ENCODE assay signal across 8 cellular contexts in the genomic region with DNA sequence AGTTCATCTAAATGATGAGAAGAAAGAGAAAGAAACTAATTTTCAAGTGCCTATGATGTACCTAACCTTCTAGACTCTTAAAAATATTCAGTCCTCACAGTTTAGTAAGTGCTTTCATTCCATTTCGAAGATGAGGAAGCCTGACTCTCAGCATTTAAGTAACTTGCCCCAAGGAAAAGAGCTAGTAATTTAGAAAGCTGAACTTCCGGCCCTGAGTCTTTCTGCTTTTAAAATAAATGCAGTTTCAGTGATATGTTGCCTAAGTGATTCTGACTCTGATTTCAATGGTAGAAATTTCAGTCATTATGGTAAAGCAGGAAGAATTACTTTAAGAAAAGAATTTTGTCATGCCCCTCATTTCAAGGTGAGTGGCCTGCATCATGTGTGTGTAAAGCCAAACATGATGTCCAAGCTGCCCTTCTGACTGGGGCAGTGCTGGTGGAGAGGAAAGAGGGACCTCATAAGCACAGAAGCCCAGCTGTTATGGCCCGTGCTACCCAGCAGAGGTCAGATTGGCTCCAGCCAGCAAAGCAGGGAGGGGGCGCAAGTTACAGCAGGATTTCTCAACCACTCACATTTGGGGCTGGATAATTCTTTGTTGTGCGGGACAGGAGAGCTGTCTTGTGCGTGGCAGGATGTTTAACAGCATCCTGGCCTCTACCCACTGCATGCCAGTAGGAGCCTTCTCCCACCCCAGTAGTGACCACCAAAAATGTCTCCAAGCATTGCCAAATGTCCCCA. TPM values are rescaled to one million over a fixed set of nuclear protein-coding genes. Genes with fewer than 3 reads are reported as not detected.
DNase-seq lines count a peak whose midpoint lies in the region; ATAC-seq and TF ChIP-seq lines count a peak whose summit lies in the region.

No MANE protein-coding gene starts in this region.

- no peak overlapping the region for H3K4me3 Mint-ChIP-seq in endodermal cell

- no peaks in the 10 kb centered on the region for H3K9me3 Mint-ChIP-seq in endodermal cell

- TF ChIP-seq EP300 in neural cell (conservative IDR thresholded peaks at IDR 0.05; ENCODE audit: poor library complexity, severe bottlenecking) = no peak

- H3K79me2 ChIP-seq in Loucy (ENCODE audit: insufficient read depth, low read length) = no peaks in the 10 kb centered on the region
- H3K79me2 ChIP-seq in neural cell (replicated peaks; ENCODE audit: insufficient read depth, low read length) = no peaks in the 10 kb centered on the region

- no peak for ATAC-seq in GM18907 (IDR thresholded peaks at IDR 0.05; ENCODE audit: unreplicated experiment)

- no peaks in the 10 kb centered on the region for H3F3A ChIP-seq in Loucy (ENCODE audit: low read depth)
- H3F3A ChIP-seq in neural cell (ENCODE audit: insufficient read depth, low read length, poor library complexity, severe bottlenecking) = no peaks in the 10 kb centered on the region

- no peak for TF ChIP-seq RAD21 in neural cell (conservative IDR thresholded peaks at IDR 0.05)

- no peak overlapping the region for H3K27ac ChIP-seq in endodermal cell (ENCODE audit: low read depth, low read length)
- H3K27ac ChIP-seq in neural cell (ENCODE audit: low read length) = no peak overlapping the region

- no peaks in the 10 kb centered on the region for H3K36me3 Mint-ChIP-seq in endodermal cell (ENCODE audit: low read depth)

- H3K27ac Mint-ChIP-seq in endodermal cell = no peak overlapping the region

- TF ChIP-seq CTCF in Loucy (conservative IDR thresholded peaks at IDR 0.05; ENCODE audit: low read length) (peak; percentile 75), endodermal cell (conservative IDR thresholded peaks at IDR 0.05) (peak; percentile 83), neural cell (IDR thresholded peaks at IDR 0.05; ENCODE audit: poor library complexity, severe bottlenecking) (peak; percentile 28)

- H3K4me1 Mint-ChIP-seq in endodermal cell = peaks cover 13% of the 10 kb centered on the region

- no peaks in the 10 kb centered on the region for H3K36me3 ChIP-seq in Loucy (ENCODE audit: insufficient read depth, low read length)
- no peaks in the 10 kb centered on the region for H3K36me3 ChIP-seq in endodermal cell (ENCODE audit: control insufficient read depth, insufficient read depth, low read length)
- H3K36me3 ChIP-seq in neural cell (ENCODE audit: insufficient read depth, low read length) = no peaks in the 10 kb centered on the region

- 50 to 90% methylated on average over 2 to 6 of the region's 6 CpGs for WGBS in endodermal cell (ENCODE audit: insufficient coverage in 1 of 2, insufficient read length in 1 of 2), 2 experiments

- no peaks in the 10 kb centered on the region for H3K9me3 ChIP-seq in Loucy (ENCODE audit: insufficient read depth, low read depth, low read length)
- no peaks in the 10 kb centered on the region for H3K9me3 ChIP-seq in endodermal cell (ENCODE audit: control insufficient read depth, low read length)
- H3K9me3 ChIP-seq in neural cell (ENCODE audit: low read length) = no peaks in the 10 kb centered on the region

- in situ Hi-C loops in G401 (cut with HindIII; ENCODE audit: low sequenced_read_pairs) = no loop called here

- no peak overlapping the region for H3K4me2 ChIP-seq in Loucy (ENCODE audit: low read depth, low read length, poor library complexity, severe bottlenecking)
- H3K4me2 ChIP-seq in neural cell (ENCODE audit: low read length) = no peak overlapping the region

- no peaks in the 10 kb centered on the region for H3K9me2 ChIP-seq in Loucy (replicated peaks; ENCODE audit: low read depth, low read length)
- H3K9me2 ChIP-seq in neural cell (ENCODE audit: insufficient read depth, low read length) = no peaks in the 10 kb centered on the region

- 0 out of 2 replicates have a peak overlapping the region, but pooled peaks have one; percentile 20 for H2AFZ ChIP-seq in Loucy (ENCODE audit: low read length)
- no peak overlapping the region for H2AFZ ChIP-seq in neural cell (ENCODE audit: low read depth, low read length)

- H3K4me3 ChIP-seq in Loucy (ENCODE audit: low read length, poor library complexity, severe bottlenecking) = no peak overlapping the region
- no peak overlapping the region for H3K4me3 ChIP-seq in endodermal cell (ENCODE audit: low read length)
- no peak overlapping the region for H3K4me3 ChIP-seq in neural cell (ENCODE audit: low read length)

- no peaks in the 10 kb centered on the region for H4K20me1 ChIP-seq in Loucy (ENCODE audit: insufficient read depth, low read length, poor library complexity, severe bottlenecking)
- H4K20me1 ChIP-seq in neural cell (ENCODE audit: insufficient read depth) = no peaks in the 10 kb centered on the region

- DNase-seq in G401 (ENCODE audit: low spot score) = peak; percentile 21
- DNase-seq in endodermal cell = peak; percentile 88
- no peak for DNase-seq in activated gamma-delta T cell (lab: John Stamatoyannopoulos, UW)
- no peak for DNase-seq in stimulated activated CD4-positive, alpha-beta T cell treated with anti-CD3 and anti-CD28 coated beads, Interleukin-4, amount 100 ng/mL, for 1 hour
- DNase-seq in DMS153 (lab: John Stamatoyannopoulos, UW) = no peak

- peaks cover 5% of the 10 kb centered on the region for H3K4me1 ChIP-seq in Loucy (ENCODE audit: insufficient read depth, low read length, poor library complexity, severe bottlenecking)
- H3K4me1 ChIP-seq in endodermal cell (ENCODE audit: control insufficient read depth, insufficient read depth, low read length) = no peaks in the 10 kb centered on the region

- H3K27me3 ChIP-seq in Loucy (ENCODE audit: insufficient read depth, low read length, poor library complexity, severe bottlenecking) (no peaks in the 10 kb centered on the region), endodermal cell (ENCODE audit: control insufficient read depth, insufficient read depth, low read length, poor library complexity, severe bottlenecking) (no peaks in the 10 kb centered on the region), neural cell (ENCODE audit: insufficient read depth, low read depth, low read length) (no peaks in the 10 kb centered on the region)

- H3K9ac ChIP-seq in Loucy (ENCODE audit: low read depth, low read length, poor library complexity, severe bottlenecking) (no peak overlapping the region), endodermal cell (ENCODE audit: extremely low read depth, low read length, poor library complexity, severe bottlenecking) (no peak overlapping the region), neural cell (ENCODE audit: low read length) (no peak overlapping the region)

- no peaks in the 10 kb centered on the region for H3K27me3 Mint-ChIP-seq in endodermal cell (ENCODE audit: insufficient read depth)

TF ChIP-seq in neural cell, 6 proteins besides CTCF, POLR2A, EP300 and RAD21:
- TF ChIP-seq SMC3 (conservative IDR thresholded peaks at IDR 0.05; ENCODE audit: poor library complexity) (peak; percentile 16), TAF1 (IDR thresholded peaks at IDR 0.05; ENCODE audit: low read depth) (no peak)

RNA-seq across cellular contexts. Expression of gene ATP1A4, which starts 10.7 kb away (rescaled TPM):
- not detected in 2 replicates for total RNA-seq in G401 (2014; rRNA removed; shearing (Covaris generic))
- total RNA-seq in endodermal cell = under 1 TPM; 0.55 to 0.75 TPM
- 0.85 TPM for polyA plus RNA-seq in endodermal cell (2013, experiment 1 of 2)
- 0.95 TPM for polyA plus RNA-seq in endodermal cell (2013, experiment 2 of 2)
- not detected in 2 replicates for polyA plus RNA-seq in neural cell
- polyA minus RNA-seq in neural cell = not detected in 2 replicates

RNA-seq across cellular contexts. Expression of gene CASQ1, which starts 28.2 kb away (rescaled TPM):
- total RNA-seq in G401 (2014; rRNA removed; shearing (Covaris generic)) = 0.71 TPM in 1 of 2 replicates, not detected in the other
- under 1 TPM; 0.29 to 0.77 TPM for total RNA-seq in endodermal cell
- polyA plus RNA-seq in endodermal cell (2013, experiment 1 of 2) = 0.96 TPM
- polyA plus RNA-seq in endodermal cell (2013, experiment 2 of 2) = 1.0 TPM
- not detected in 2 replicates for polyA plus RNA-seq in neural cell
- not detected in 2 replicates for polyA minus RNA-seq in neural cell

RNA-seq across cellular contexts. Expression of gene PEA15, which starts 43.0 kb away (rescaled TPM):
- total RNA-seq in G401 (2014; rRNA removed; shearing (Covaris generic)) = 42.2 and 72.2 TPM in 2 replicates
- 10 to 100 TPM; 55.9 to 56.3 TPM for total RNA-seq in endodermal cell
- polyA plus RNA-seq in endodermal cell (2013, experiment 1 of 2) = 393 TPM
- 402 TPM for polyA plus RNA-seq in endodermal cell (2013, experiment 2 of 2)
- 46.4 and 51.9 TPM in 2 replicates for polyA plus RNA-seq in neural cell
- polyA minus RNA-seq in neural cell = 33.1 and 40.9 TPM in 2 replicates

RNA-seq across cellular contexts. Expression of gene ATP1A2, which starts 46.6 kb away (rescaled TPM):
- total RNA-seq in G401 (2014; rRNA removed; shearing (Covaris generic)) = not detected in 2 replicates
- total RNA-seq in endodermal cell = 1 to 10 TPM; 3.0 to 3.2 TPM
- 130 TPM for polyA plus RNA-seq in endodermal cell (2013, experiment 1 of 2)
- 110 TPM for polyA plus RNA-seq in endodermal cell (2013, experiment 2 of 2)
- 0.12 and 0.14 TPM in 2 replicates for polyA plus RNA-seq in neural cell
- 0.23 and 0.49 TPM in 2 replicates for polyA minus RNA-seq in neural cell

Comparison
In these comparisons a context has a peak if more than half of its experiments do, and no peak if none do; other contexts are left out.
1. DNase-seq: peak in G401 (single experiment) and endodermal cell (single experiment); none in activated gamma-delta T cell (single experiment), stimulated activated CD4-positive, alpha-beta T cell treated with anti-CD3 and anti-CD28 coated beads, Interleukin-4, amount 100 ng/mL, for 1 hour (single experiment) and DMS153 (single experiment).
2. CTCF ChIP-seq: peak in every context shown above with its lines; median percentile 83 in endodermal cell; 75 in Loucy; 28 in neural cell.